ENCODE assay signal across 2 cellular contexts in the genomic region with DNA sequence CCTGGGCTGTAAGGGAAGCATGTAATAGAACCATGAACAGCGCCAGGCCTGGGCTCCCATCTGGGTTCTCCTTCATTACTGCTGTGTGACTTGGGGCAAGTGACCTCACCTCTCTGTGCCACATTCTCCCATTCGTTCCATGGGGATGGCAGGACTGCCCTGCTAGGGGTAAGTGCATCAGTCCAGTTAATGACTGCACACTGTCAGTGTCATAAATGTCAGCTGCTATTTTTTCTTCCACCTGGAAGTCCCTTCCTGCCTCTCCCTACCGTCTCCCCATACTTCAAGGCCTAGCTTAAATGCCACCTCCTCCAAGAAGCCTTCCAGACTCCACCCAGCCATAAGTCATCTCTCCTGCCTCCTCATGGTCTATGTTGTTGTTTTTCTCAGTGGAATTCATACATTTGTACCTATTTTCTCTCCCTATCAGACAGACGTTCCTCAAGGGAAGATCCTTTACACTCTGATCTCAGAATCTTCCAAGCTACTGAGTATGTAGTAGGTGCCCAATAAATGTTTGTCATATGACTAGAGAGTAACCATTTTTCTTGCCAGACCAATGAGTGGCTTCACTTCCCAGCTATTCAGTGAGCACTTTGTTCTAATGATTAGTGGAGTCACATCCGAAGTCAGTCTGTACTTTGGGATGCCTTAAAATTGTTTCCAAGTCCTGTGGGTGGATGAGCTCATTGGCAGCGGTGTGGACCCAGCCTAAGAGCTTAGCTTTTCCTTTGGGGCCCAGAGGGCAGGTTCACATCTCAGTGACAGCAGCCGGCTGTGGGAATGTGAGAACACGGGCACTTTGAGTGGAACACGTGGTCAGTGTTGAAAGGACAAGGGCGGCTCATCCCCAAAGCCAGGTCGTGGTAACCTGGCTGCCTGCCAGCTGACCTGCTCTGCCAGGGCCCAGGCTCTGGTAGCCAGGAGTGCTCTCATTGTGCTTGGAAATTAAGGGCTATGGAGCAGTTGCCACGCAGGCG.
A peak's percentile ranks its signal among the peaks of the same experiment; 100 is the strongest.
TF ChIP-seq lines count a peak whose summit lies in the region.

No MANE protein-coding gene starts in this region.

TF ChIP-seq in H1, 55 proteins besides CTCF, POLR2A, EP300 and RAD21:
- no peak for TF ChIP-seq POU5F1 (IDR thresholded peaks at IDR 0.05; ENCODE audit: low read depth, low read length)
- TF ChIP-seq, protein P1, sequence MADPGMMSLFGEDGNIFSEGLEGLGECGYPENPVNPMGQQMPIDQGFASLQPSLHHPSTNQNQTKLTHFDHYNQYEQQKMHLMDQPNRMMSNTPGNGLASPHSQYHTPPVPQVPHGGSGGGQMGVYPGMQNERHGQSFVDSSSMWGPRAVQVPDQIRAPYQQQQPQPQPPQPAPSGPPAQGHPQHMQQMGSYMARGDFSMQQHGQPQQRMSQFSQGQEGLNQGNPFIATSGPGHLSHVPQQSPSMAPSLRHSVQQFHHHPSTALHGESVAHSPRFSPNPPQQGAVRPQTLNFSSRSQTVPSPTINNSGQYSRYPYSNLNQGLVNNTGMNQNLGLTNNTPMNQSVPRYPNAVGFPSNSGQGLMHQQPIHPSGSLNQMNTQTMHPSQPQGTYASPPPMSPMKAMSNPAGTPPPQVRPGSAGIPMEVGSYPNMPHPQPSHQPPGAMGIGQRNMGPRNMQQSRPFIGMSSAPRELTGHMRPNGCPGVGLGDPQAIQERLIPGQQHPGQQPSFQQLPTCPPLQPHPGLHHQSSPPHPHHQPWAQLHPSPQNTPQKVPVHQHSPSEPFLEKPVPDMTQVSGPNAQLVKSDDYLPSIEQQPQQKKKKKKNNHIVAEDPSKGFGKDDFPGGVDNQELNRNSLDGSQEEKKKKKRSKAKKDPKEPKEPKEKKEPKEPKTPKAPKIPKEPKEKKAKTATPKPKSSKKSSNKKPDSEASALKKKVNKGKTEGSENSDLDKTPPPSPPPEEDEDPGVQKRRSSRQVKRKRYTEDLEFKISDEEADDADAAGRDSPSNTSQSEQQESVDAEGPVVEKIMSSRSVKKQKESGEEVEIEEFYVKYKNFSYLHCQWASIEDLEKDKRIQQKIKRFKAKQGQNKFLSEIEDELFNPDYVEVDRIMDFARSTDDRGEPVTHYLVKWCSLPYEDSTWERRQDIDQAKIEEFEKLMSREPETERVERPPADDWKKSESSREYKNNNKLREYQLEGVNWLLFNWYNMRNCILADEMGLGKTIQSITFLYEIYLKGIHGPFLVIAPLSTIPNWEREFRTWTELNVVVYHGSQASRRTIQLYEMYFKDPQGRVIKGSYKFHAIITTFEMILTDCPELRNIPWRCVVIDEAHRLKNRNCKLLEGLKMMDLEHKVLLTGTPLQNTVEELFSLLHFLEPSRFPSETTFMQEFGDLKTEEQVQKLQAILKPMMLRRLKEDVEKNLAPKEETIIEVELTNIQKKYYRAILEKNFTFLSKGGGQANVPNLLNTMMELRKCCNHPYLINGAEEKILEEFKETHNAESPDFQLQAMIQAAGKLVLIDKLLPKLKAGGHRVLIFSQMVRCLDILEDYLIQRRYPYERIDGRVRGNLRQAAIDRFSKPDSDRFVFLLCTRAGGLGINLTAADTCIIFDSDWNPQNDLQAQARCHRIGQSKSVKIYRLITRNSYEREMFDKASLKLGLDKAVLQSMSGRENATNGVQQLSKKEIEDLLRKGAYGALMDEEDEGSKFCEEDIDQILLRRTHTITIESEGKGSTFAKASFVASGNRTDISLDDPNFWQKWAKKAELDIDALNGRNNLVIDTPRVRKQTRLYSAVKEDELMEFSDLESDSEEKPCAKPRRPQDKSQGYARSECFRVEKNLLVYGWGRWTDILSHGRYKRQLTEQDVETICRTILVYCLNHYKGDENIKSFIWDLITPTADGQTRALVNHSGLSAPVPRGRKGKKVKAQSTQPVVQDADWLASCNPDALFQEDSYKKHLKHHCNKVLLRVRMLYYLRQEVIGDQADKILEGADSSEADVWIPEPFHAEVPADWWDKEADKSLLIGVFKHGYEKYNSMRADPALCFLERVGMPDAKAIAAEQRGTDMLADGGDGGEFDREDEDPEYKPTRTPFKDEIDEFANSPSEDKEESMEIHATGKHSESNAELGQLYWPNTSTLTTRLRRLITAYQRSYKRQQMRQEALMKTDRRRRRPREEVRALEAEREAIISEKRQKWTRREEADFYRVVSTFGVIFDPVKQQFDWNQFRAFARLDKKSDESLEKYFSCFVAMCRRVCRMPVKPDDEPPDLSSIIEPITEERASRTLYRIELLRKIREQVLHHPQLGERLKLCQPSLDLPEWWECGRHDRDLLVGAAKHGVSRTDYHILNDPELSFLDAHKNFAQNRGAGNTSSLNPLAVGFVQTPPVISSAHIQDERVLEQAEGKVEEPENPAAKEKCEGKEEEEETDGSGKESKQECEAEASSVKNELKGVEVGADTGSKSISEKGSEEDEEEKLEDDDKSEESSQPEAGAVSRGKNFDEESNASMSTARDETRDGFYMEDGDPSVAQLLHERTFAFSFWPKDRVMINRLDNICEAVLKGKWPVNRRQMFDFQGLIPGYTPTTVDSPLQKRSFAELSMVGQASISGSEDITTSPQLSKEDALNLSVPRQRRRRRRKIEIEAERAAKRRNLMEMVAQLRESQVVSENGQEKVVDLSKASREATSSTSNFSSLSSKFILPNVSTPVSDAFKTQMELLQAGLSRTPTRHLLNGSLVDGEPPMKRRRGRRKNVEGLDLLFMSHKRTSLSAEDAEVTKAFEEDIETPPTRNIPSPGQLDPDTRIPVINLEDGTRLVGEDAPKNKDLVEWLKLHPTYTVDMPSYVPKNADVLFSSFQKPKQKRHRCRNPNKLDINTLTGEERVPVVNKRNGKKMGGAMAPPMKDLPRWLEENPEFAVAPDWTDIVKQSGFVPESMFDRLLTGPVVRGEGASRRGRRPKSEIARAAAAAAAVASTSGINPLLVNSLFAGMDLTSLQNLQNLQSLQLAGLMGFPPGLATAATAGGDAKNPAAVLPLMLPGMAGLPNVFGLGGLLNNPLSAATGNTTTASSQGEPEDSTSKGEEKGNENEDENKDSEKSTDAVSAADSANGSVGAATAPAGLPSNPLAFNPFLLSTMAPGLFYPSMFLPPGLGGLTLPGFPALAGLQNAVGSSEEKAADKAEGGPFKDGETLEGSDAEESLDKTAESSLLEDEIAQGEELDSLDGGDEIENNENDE (IDR thresholded peaks at IDR 0.05; ENCODE audit: insufficient replicate concordance, low read length) = no peak
- TF ChIP-seq BRCA1 (IDR thresholded peaks at IDR 0.05; ENCODE audit: low read depth, low read length) = no peak
- no peak for TF ChIP-seq JUN (IDR thresholded peaks at IDR 0.05; ENCODE audit: low read depth, low read length)
- TF ChIP-seq GTF2F1 (IDR thresholded peaks at IDR 0.05; ENCODE audit: borderline replicate concordance, low read depth, low read length) = no peak
- TF ChIP-seq KDM1A (IDR thresholded peaks at IDR 0.05; ENCODE audit: borderline replicate concordance, low read length) = 0 out of 2 replicates have a peak, but pooled peaks have one; percentile 13

TF ChIP-seq in neural cell, 6 proteins besides CTCF, POLR2A, EP300 and RAD21:
- TF ChIP-seq EZH2 (IDR thresholded peaks at IDR 0.05; ENCODE audit: borderline replicate concordance, insufficient read depth, low read length, poor library complexity, severe bottlenecking) = no peak
- TF ChIP-seq POLR2AphosphoS5 (IDR thresholded peaks at IDR 0.05) = no peak
- TF ChIP-seq, protein P2, sequence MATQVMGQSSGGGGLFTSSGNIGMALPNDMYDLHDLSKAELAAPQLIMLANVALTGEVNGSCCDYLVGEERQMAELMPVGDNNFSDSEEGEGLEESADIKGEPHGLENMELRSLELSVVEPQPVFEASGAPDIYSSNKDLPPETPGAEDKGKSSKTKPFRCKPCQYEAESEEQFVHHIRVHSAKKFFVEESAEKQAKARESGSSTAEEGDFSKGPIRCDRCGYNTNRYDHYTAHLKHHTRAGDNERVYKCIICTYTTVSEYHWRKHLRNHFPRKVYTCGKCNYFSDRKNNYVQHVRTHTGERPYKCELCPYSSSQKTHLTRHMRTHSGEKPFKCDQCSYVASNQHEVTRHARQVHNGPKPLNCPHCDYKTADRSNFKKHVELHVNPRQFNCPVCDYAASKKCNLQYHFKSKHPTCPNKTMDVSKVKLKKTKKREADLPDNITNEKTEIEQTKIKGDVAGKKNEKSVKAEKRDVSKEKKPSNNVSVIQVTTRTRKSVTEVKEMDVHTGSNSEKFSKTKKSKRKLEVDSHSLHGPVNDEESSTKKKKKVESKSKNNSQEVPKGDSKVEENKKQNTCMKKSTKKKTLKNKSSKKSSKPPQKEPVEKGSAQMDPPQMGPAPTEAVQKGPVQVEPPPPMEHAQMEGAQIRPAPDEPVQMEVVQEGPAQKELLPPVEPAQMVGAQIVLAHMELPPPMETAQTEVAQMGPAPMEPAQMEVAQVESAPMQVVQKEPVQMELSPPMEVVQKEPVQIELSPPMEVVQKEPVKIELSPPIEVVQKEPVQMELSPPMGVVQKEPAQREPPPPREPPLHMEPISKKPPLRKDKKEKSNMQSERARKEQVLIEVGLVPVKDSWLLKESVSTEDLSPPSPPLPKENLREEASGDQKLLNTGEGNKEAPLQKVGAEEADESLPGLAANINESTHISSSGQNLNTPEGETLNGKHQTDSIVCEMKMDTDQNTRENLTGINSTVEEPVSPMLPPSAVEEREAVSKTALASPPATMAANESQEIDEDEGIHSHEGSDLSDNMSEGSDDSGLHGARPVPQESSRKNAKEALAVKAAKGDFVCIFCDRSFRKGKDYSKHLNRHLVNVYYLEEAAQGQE (IDR thresholded peaks at IDR 0.05; ENCODE audit: borderline replicate concordance) = no peak
- TF ChIP-seq SMC3 (conservative IDR thresholded peaks at IDR 0.05; ENCODE audit: poor library complexity) = no peak
- TF ChIP-seq MXI1 (conservative IDR thresholded peaks at IDR 0.05; ENCODE audit: poor library complexity, severe bottlenecking) = no peak
- TF ChIP-seq TAF1 (IDR thresholded peaks at IDR 0.05; ENCODE audit: low read depth) = no peak
